15 cellular contexts compared by ENCODE assay signal in genomic region chr7:50687096-50687495, GRCh38.
"Had no signal": no experiment of that assay in that cellular context is flagged by ENCODE, and none has a peak within 500 bp of the region (broad histone marks: within the 10 kb centered on the region; RNA-seq: fewer than 3 reads in every experiment).

No MANE protein-coding gene starts in this region.

- H3K27ac ChIP-seq: adrenal gland, left lung, neutrophil had no signal

- ATAC-seq: activated naive CD4-positive, alpha-beta T cell treated with anti-CD3 and anti-CD28 coated beads, Interleukin-2, amount 50 U/mL, for 72 hours; natural killer cell; stimulated activated naive B cell treated with anti-CD40 and anti-IgM and Interleukin-4, amounts not matched to agents 10 μg/mL and 1 μg/mL and 100 μg/mL, for 72 hours had no signal

- H3K4me1 Mint-ChIP-seq: natural killer cell; stimulated activated naive B cell treated with anti-CD40 and anti-IgM and Interleukin-4, amounts not matched to agents 10 μg/mL and 1 μg/mL and 100 μg/mL, for 72 hours had no signal

- H3K4me3 Mint-ChIP-seq: dendritic cell treated with granulocyte-macrophage colony-stimulating factor and Interleukin-4, amounts not matched to agents 40 ng/mL and 50 ng/mL, for 4 days; natural killer cell; stimulated activated naive B cell treated with anti-CD40 and anti-IgM and Interleukin-4, amounts not matched to agents 10 μg/mL and 1 μg/mL and 100 μg/mL, for 72 hours had no signal

- H3K9me3 ChIP-seq: adrenal gland, left lung, neutrophil, pancreas had no signal

- H3K9me3 Mint-ChIP-seq: activated naive CD4-positive, alpha-beta T cell treated with anti-CD3 and anti-CD28 coated beads, Interleukin-2, amount 50 U/mL, for 72 hours; dendritic cell treated with granulocyte-macrophage colony-stimulating factor and Interleukin-4, amounts not matched to agents 40 ng/mL and 50 ng/mL, for 4 days; natural killer cell; stimulated activated naive B cell treated with anti-CD40 and anti-IgM and Interleukin-4, amounts not matched to agents 10 μg/mL and 1 μg/mL and 100 μg/mL, for 72 hours had no signal

- H3K4me3 ChIP-seq: adrenal gland, left lung, pancreas had no signal

- DNase-seq: activated CD4-positive, alpha-beta T cell treated with anti-CD3 and anti-CD28 coated beads, Interleukin-2, amount 50 U/mL, for 4 hours; activated gamma-delta T cell; effector CD8-positive, alpha-beta T cell; hippocampal formation; islet precursor cell; left lung; mesendoderm; natural killer cell; pancreas; stimulated activated naive B cell treated with anti-CD40 and anti-IgM and Interleukin-4, amounts not matched to agents 10 μg/mL and 1 μg/mL and 100 μg/mL, for 72 hours; T-helper 2 cell had no signal

- H3K27ac Mint-ChIP-seq: activated naive CD4-positive, alpha-beta T cell treated with anti-CD3 and anti-CD28 coated beads, Interleukin-2, amount 50 U/mL, for 72 hours; dendritic cell treated with granulocyte-macrophage colony-stimulating factor and Interleukin-4, amounts not matched to agents 40 ng/mL and 50 ng/mL, for 4 days; natural killer cell; stimulated activated naive B cell treated with anti-CD40 and anti-IgM and Interleukin-4, amounts not matched to agents 10 μg/mL and 1 μg/mL and 100 μg/mL, for 72 hours had no signal

- H3K27me3 ChIP-seq: adrenal gland, left lung, neutrophil, pancreas had no signal

- H3K36me3 Mint-ChIP-seq: activated naive CD4-positive, alpha-beta T cell treated with anti-CD3 and anti-CD28 coated beads, Interleukin-2, amount 50 U/mL, for 72 hours; natural killer cell; stimulated activated naive B cell treated with anti-CD40 and anti-IgM and Interleukin-4, amounts not matched to agents 10 μg/mL and 1 μg/mL and 100 μg/mL, for 72 hours had no signal

- H3K36me3 ChIP-seq: adrenal gland, neutrophil had no signal

- H3K27me3 Mint-ChIP-seq: dendritic cell treated with granulocyte-macrophage colony-stimulating factor and Interleukin-4, amounts not matched to agents 40 ng/mL and 50 ng/mL, for 4 days had no signal
